In genomic region chr10:43929122-43929521, GRCh38 we compare ENCODE assay signal across 22 cellular contexts.
"Had no signal": no experiment of that assay in that cellular context is flagged by ENCODE, and none has a peak within 500 bp of the region (broad histone marks: within the 10 kb centered on the region; RNA-seq: fewer than 3 reads in every experiment).

No MANE protein-coding gene starts in this region.

- H3K4me3 ChIP-seq: esophagus squamous epithelium, gastroesophageal sphincter, heart left ventricle, hepatocyte, left lung, lower lobe of right lung, mucosa of descending colon had no signal

- H3K27me3 ChIP-seq: esophagus squamous epithelium, gastroesophageal sphincter, heart left ventricle, hepatocyte, left lung had no signal

- H3K9me3 ChIP-seq: esophagus squamous epithelium, left lung, lower lobe of right lung, mucosa of descending colon had no signal

- DNase-seq: cortex of kidney; effector CD8-positive, alpha-beta T cell; effector memory CD8-positive, alpha-beta T cell; endodermal cell; erythroblast; esophagus squamous epithelium; foreskin fibroblast; heart left ventricle; hypothalamus; immature natural killer cell; left cardiac atrium; left lung; left ventricle myocardium superior; lower lobe of right lung; mammary epithelial cell; mesendoderm; mucosa of descending colon; naive B cell had no signal

- H3K36me3 ChIP-seq: esophagus squamous epithelium, gastroesophageal sphincter, heart left ventricle, left lung, lower lobe of right lung had no signal

- H3K27ac ChIP-seq: epithelial cell of prostate, esophagus squamous epithelium, gastroesophageal sphincter, hepatocyte, left lung, lower lobe of right lung had no signal

- ATAC-seq: effector memory CD8-positive, alpha-beta T cell; esophagus mucosa; gastroesophageal sphincter; left lung; lower lobe of right lung; mucosa of descending colon had no signal

- H3K4me1 ChIP-seq: esophagus squamous epithelium, gastroesophageal sphincter, left lung, lower lobe of right lung had no signal
